ENCODE assay signal across 8 cellular contexts in the genomic region with DNA sequence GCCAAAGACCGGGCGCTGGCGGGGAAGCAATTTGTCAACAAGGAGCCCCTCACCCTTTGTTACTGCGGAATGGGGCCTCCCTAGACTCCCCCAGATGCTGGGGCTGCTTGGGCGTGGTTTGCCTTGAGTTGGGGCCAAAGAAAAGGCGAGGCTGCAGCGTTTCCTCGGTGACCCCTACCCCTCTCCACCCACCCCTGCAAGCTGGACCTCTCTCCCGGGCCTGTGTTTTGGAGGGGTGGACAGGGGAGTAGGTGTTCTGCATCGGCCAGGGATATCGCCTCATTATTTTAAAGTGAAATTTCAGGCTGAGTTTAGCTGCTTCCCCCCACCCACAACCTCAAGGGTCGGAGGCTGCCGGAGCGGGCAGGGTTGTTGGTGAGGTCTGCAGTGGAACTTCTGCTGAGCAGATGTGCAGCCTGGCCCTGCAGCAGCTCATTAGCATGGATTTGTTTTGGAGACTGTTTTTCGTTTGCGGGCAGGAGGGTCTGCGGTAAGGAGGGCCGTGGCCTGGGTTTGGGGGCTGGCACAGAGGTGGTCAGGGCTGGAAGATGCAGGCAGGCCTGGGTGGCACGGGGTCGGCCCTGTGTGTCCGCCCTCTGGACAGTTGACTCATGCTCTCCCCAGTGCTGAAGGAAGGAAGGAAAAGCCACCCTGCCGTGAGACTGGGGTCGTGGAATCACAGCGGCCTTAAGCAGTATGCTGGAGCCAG. TPM values are rescaled to one million over a fixed set of nuclear protein-coding genes. Genes with fewer than 3 reads are reported as not detected.
A peak's percentile ranks its signal among the peaks of the same experiment; 100 is the strongest.
DNase-seq lines count a peak whose midpoint lies in the region; ATAC-seq and TF ChIP-seq lines count a peak whose summit lies in the region.

No MANE protein-coding gene starts in this region.

- peaks cover 3% of the 10 kb centered on the region in 2 experiments for H3K36me3 ChIP-seq in mesenchymal stem cell (ENCODE audit: control insufficient read depth in 1 of 2, insufficient read depth in 2 of 2, low read depth in 1 of 2, low read length in 2 of 2)

- no peak overlapping the region for H3K4ac ChIP-seq in mesenchymal stem cell (ENCODE audit: low read depth in 1 of 2, low read length in 2 of 2)

- peaks cover 12% of the 10 kb centered on the region for H3K27me3 Mint-ChIP-seq in activated naive CD4-positive, alpha-beta T cell treated with anti-CD3 and anti-CD28 coated beads for 36 hours (ENCODE audit: low read depth)
- H3K27me3 Mint-ChIP-seq in chondrocyte (ENCODE audit: low read depth): no peaks in the 10 kb centered on the region
- H3K27me3 Mint-ChIP-seq in type B pancreatic cell: peaks cover 40% of the 10 kb centered on the region

- H2AFZ ChIP-seq in mesenchymal stem cell (ENCODE audit: low read depth, low read length): no peak overlapping the region

- WGBS in mesenchymal stem cell: 66% methylated on average over 18 of the region's 24 CpGs

- peak overlapping the region in 1 of 2 experiments; percentile 16 for H3K18ac ChIP-seq in mesenchymal stem cell (ENCODE audit: low read depth in 1 of 2, low read length in 2 of 2)

- CTCF ChIA-PET in activated naive CD4-positive, alpha-beta T cell treated with anti-CD3 and anti-CD28 coated beads for 36 hours (lab: Charles Lee): interaction anchor here (0.6 to 1.5 kb wide), 4 partner anchors 16 to 430 kb away, joined by 3 to 5 read pairs (median 4); no protein-coding TSS in a partner anchor

- peaks cover 35% of the 10 kb centered on the region for H3K4me1 Mint-ChIP-seq in activated naive CD4-positive, alpha-beta T cell treated with anti-CD3 and anti-CD28 coated beads for 36 hours (ENCODE audit: low read depth)
- H3K4me1 Mint-ChIP-seq in chondrocyte (ENCODE audit: low read depth): peaks cover 53% of the 10 kb centered on the region
- H3K4me1 Mint-ChIP-seq in type B pancreatic cell (ENCODE audit: unreplicated experiment): peaks cover 23% of the 10 kb centered on the region

- H2BK15ac ChIP-seq in mesenchymal stem cell (ENCODE audit: low read depth, poor library complexity, severe bottlenecking): peak overlapping the region; percentile 0

- H2BK120ac ChIP-seq in mesenchymal stem cell (ENCODE audit: low read depth, low read length): no peak overlapping the region

- peak overlapping the region; percentile 84 for H3K4me2 ChIP-seq in mesenchymal stem cell (ENCODE audit: low read length, poor library complexity, severe bottlenecking)

- H3K4me3 Mint-ChIP-seq in activated naive CD4-positive, alpha-beta T cell treated with anti-CD3 and anti-CD28 coated beads for 36 hours: peak overlapping the region; percentile 96
- peak overlapping the region; percentile 92 for H3K4me3 Mint-ChIP-seq in chondrocyte (ENCODE audit: unreplicated experiment)
- peak overlapping the region; percentile 96 for H3K4me3 Mint-ChIP-seq in type B pancreatic cell

- no peak overlapping the region for H3K27ac Mint-ChIP-seq in activated naive CD4-positive, alpha-beta T cell treated with anti-CD3 and anti-CD28 coated beads for 36 hours
- H3K27ac Mint-ChIP-seq in chondrocyte (ENCODE audit: unreplicated experiment) (peak overlapping the region; percentile 84), type B pancreatic cell (peak overlapping the region; percentile 84)

- no peak overlapping the region for H2BK5ac ChIP-seq in mesenchymal stem cell (ENCODE audit: low read depth, low read length, poor library complexity, severe bottlenecking)

- ATAC-seq in GM18858 (IDR thresholded peaks at IDR 0.05; ENCODE audit: unreplicated experiment): no peak
- ATAC-seq in GM19463 (IDR thresholded peaks at IDR 0.05; ENCODE audit: unreplicated experiment): no peak

- no peak for TF ChIP-seq CTCF in chondrocyte (IDR thresholded peaks at IDR 0.05)
- no peak for TF ChIP-seq CTCF in type B pancreatic cell (conservative IDR thresholded peaks at IDR 0.05)

- peaks cover 15% of the 10 kb centered on the region for H3K79me1 ChIP-seq in mesenchymal stem cell (replicated peaks; ENCODE audit: low read length, poor library complexity, severe bottlenecking)

- no peaks in the 10 kb centered on the region for H3K9me3 Mint-ChIP-seq in activated naive CD4-positive, alpha-beta T cell treated with anti-CD3 and anti-CD28 coated beads for 36 hours
- H3K9me3 Mint-ChIP-seq in chondrocyte (ENCODE audit: low read depth) (no peaks in the 10 kb centered on the region), type B pancreatic cell (no peaks in the 10 kb centered on the region)

- no peak overlapping the region for H2AK5ac ChIP-seq in mesenchymal stem cell (ENCODE audit: low read length, severe bottlenecking)

- no peaks in the 10 kb centered on the region for H3K27me3 ChIP-seq in mesenchymal stem cell (ENCODE audit: control insufficient read depth in 1 of 2, insufficient read depth in 1 of 2, low read length in 2 of 2)

- H3K4me1 ChIP-seq in mesenchymal stem cell (ENCODE audit: control insufficient read depth, insufficient read depth, low read depth, low read length): peaks cover 33% of the 10 kb centered on the region

- no peak overlapping the region for H2BK12ac ChIP-seq in mesenchymal stem cell (ENCODE audit: low read length in 2 of 2)

- no peaks in the 10 kb centered on the region for H3K9me3 ChIP-seq in mesenchymal stem cell (ENCODE audit: control insufficient read depth, low read length)

- H3K27ac ChIP-seq in mesenchymal stem cell (ENCODE audit: low read length, poor library complexity, severe bottlenecking): no peak overlapping the region

- intact Hi-C loops in activated naive CD4-positive, alpha-beta T cell treated with anti-CD3 and anti-CD28 coated beads for 36 hours (cut with micrococcal nuclease): no loop called here

- peak overlapping the region; percentile 53 for H4K91ac ChIP-seq in mesenchymal stem cell (ENCODE audit: low read length)

- peak overlapping the region in 1 of 2 experiments; percentile 77 for H3K23ac ChIP-seq in mesenchymal stem cell (ENCODE audit: low read length in 2 of 2)

- DNase-seq in activated naive CD4-positive, alpha-beta T cell treated with anti-CD3 and anti-CD28 coated beads for 36 hours: no peak
- no peak for DNase-seq in activated naive CD4-positive, alpha-beta T cell (lab: John Stamatoyannopoulos, UW)
- no peak for DNase-seq in chondrocyte (ENCODE audit: low spot score)
- DNase-seq in mesenchymal stem cell: peak; percentile 45
- DNase-seq in type B pancreatic cell (ENCODE audit: extremely low spot score, unreplicated experiment): no peak
- no peak for DNase-seq in dedifferentiated amniotic fluid mesenchymal stem cell (ENCODE audit: extremely low spot score)

- peak overlapping the region; percentile 64 to 98 for H3K4me3 ChIP-seq in mesenchymal stem cell (ENCODE audit: insufficient read depth in 1 of 2, low read depth in 1 of 2, low read length in 2 of 2)

- peaks cover 1% of the 10 kb centered on the region for H3K36me3 Mint-ChIP-seq in activated naive CD4-positive, alpha-beta T cell treated with anti-CD3 and anti-CD28 coated beads for 36 hours (ENCODE audit: low read depth)
- H3K36me3 Mint-ChIP-seq in chondrocyte (ENCODE audit: low read depth) (no peaks in the 10 kb centered on the region), type B pancreatic cell (no peaks in the 10 kb centered on the region)

- H4K8ac ChIP-seq in mesenchymal stem cell (ENCODE audit: low read length): no peak overlapping the region

- no peak overlapping the region for H3K14ac ChIP-seq in mesenchymal stem cell (ENCODE audit: low read length in 2 of 2)

- H3K9ac ChIP-seq in mesenchymal stem cell (ENCODE audit: low read length): peak overlapping the region; percentile 98

RNA-seq across cellular contexts. Expression of a gene that starts 1.6 kb away (rescaled TPM):
- 10 to 100 TPM; 12.2 to 15.2 TPM for total RNA-seq in activated naive CD4-positive, alpha-beta T cell treated with anti-CD3 and anti-CD28 coated beads for 36 hours
- 158 to 249 TPM (median 159 TPM) in 3 replicates for total RNA-seq in chondrocyte
- 59.5 TPM for polyA plus RNA-seq in mesenchymal stem cell (2013, experiment 1 of 2)
- 63.3 TPM for polyA plus RNA-seq in mesenchymal stem cell (2013, experiment 2 of 2)
- total RNA-seq in type B pancreatic cell (ENCODE audit: low replicate concordance): 69.9 and 142 TPM in 2 replicates

RNA-seq across cellular contexts. Expression of a gene that starts 19.0 kb away (rescaled TPM):
- under 1 TPM; 0.19 to 0.37 TPM for total RNA-seq in activated naive CD4-positive, alpha-beta T cell treated with anti-CD3 and anti-CD28 coated beads for 36 hours
- total RNA-seq in chondrocyte (not detected in 3 replicates), type B pancreatic cell (ENCODE audit: low replicate concordance) (not detected in 2 replicates)
- not detected for polyA plus RNA-seq in mesenchymal stem cell (2013, experiment 1 of 2)
- polyA plus RNA-seq in mesenchymal stem cell (2013, experiment 2 of 2): not detected
